ENCODE assay signal across 2 cellular contexts in the genomic region with DNA sequence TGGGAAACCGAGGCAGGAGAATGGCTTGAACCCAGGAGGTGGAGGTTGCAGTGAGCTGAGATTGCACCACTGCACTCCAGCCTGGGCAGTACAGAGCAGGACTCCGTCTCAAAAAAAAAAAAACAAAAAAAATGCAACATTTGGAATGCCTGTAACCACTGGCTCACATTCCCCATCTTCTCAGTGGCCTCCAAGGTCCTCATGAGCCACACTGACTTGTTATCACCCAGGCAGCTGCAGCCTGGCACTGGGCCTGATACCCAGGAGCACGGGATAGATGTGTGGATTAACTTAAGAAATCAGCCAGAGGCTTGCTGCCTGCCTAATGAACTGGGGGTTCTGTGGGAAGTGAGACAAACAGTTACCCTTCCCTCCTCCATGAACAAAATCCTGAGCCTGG.
TF ChIP-seq lines count a peak whose summit lies in the region.

No MANE protein-coding gene starts in this region.

TF ChIP-seq in SK-N-SH treated with all-trans-retinoic acid at 6 μM for 48 hours, 23 proteins besides CTCF, POLR2A, EP300 and RAD21 (continued from another document):
- TF ChIP-seq, protein P1, sequence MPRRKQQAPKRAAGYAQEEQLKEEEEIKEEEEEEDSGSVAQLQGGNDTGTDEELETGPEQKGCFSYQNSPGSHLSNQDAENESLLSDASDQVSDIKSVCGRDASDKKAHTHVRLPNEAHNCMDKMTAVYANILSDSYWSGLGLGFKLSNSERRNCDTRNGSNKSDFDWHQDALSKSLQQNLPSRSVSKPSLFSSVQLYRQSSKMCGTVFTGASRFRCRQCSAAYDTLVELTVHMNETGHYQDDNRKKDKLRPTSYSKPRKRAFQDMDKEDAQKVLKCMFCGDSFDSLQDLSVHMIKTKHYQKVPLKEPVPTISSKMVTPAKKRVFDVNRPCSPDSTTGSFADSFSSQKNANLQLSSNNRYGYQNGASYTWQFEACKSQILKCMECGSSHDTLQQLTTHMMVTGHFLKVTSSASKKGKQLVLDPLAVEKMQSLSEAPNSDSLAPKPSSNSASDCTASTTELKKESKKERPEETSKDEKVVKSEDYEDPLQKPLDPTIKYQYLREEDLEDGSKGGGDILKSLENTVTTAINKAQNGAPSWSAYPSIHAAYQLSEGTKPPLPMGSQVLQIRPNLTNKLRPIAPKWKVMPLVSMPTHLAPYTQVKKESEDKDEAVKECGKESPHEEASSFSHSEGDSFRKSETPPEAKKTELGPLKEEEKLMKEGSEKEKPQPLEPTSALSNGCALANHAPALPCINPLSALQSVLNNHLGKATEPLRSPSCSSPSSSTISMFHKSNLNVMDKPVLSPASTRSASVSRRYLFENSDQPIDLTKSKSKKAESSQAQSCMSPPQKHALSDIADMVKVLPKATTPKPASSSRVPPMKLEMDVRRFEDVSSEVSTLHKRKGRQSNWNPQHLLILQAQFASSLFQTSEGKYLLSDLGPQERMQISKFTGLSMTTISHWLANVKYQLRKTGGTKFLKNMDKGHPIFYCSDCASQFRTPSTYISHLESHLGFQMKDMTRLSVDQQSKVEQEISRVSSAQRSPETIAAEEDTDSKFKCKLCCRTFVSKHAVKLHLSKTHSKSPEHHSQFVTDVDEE (CRISPR knock-in tag; IDR thresholded peaks at IDR 0.05) = no peak
- TF ChIP-seq, protein P2, sequence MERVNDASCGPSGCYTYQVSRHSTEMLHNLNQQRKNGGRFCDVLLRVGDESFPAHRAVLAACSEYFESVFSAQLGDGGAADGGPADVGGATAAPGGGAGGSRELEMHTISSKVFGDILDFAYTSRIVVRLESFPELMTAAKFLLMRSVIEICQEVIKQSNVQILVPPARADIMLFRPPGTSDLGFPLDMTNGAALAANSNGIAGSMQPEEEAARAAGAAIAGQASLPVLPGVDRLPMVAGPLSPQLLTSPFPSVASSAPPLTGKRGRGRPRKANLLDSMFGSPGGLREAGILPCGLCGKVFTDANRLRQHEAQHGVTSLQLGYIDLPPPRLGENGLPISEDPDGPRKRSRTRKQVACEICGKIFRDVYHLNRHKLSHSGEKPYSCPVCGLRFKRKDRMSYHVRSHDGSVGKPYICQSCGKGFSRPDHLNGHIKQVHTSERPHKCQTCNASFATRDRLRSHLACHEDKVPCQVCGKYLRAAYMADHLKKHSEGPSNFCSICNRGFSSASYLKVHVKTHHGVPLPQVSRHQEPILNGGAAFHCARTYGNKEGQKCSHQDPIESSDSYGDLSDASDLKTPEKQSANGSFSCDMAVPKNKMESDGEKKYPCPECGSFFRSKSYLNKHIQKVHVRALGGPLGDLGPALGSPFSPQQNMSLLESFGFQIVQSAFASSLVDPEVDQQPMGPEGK (CRISPR knock-in tag; IDR thresholded peaks at IDR 0.05; ENCODE audit: borderline replicate concordance) = no peak
- no peak for TF ChIP-seq ESRRG (CRISPR knock-in tag; IDR thresholded peaks at IDR 0.05)
- TF ChIP-seq PPARA (CRISPR knock-in tag; IDR thresholded peaks at IDR 0.05; ENCODE audit: borderline replicate concordance) = no peak
- TF ChIP-seq ISL1 (CRISPR knock-in tag; IDR thresholded peaks at IDR 0.05) = no peak

TF ChIP-seq in SK-N-SH, 30 proteins besides CTCF, POLR2A, EP300 and RAD21 (continued from another document):
- TF ChIP-seq, protein P3, sequence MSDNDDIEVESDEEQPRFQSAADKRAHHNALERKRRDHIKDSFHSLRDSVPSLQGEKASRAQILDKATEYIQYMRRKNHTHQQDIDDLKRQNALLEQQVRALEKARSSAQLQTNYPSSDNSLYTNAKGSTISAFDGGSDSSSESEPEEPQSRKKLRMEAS (IDR thresholded peaks at IDR 0.05; ENCODE audit: low read depth) = no peak
- TF ChIP-seq GABPA (IDR thresholded peaks at IDR 0.05; ENCODE audit: low read depth) = no peak
- no peak for TF ChIP-seq RXRA (IDR thresholded peaks at IDR 0.05; ENCODE audit: borderline replicate concordance, low read depth)
- TF ChIP-seq, protein P4, sequence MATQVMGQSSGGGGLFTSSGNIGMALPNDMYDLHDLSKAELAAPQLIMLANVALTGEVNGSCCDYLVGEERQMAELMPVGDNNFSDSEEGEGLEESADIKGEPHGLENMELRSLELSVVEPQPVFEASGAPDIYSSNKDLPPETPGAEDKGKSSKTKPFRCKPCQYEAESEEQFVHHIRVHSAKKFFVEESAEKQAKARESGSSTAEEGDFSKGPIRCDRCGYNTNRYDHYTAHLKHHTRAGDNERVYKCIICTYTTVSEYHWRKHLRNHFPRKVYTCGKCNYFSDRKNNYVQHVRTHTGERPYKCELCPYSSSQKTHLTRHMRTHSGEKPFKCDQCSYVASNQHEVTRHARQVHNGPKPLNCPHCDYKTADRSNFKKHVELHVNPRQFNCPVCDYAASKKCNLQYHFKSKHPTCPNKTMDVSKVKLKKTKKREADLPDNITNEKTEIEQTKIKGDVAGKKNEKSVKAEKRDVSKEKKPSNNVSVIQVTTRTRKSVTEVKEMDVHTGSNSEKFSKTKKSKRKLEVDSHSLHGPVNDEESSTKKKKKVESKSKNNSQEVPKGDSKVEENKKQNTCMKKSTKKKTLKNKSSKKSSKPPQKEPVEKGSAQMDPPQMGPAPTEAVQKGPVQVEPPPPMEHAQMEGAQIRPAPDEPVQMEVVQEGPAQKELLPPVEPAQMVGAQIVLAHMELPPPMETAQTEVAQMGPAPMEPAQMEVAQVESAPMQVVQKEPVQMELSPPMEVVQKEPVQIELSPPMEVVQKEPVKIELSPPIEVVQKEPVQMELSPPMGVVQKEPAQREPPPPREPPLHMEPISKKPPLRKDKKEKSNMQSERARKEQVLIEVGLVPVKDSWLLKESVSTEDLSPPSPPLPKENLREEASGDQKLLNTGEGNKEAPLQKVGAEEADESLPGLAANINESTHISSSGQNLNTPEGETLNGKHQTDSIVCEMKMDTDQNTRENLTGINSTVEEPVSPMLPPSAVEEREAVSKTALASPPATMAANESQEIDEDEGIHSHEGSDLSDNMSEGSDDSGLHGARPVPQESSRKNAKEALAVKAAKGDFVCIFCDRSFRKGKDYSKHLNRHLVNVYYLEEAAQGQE (IDR thresholded peaks at IDR 0.05; ENCODE audit: low read depth, low read length) = no peak
- TF ChIP-seq MXI1 (IDR thresholded peaks at IDR 0.05; ENCODE audit: low read depth, low read length) = no peak
- no peak for TF ChIP-seq MEF2A (IDR thresholded peaks at IDR 0.05; ENCODE audit: borderline replicate concordance, low read depth)
- TF ChIP-seq, protein P5, sequence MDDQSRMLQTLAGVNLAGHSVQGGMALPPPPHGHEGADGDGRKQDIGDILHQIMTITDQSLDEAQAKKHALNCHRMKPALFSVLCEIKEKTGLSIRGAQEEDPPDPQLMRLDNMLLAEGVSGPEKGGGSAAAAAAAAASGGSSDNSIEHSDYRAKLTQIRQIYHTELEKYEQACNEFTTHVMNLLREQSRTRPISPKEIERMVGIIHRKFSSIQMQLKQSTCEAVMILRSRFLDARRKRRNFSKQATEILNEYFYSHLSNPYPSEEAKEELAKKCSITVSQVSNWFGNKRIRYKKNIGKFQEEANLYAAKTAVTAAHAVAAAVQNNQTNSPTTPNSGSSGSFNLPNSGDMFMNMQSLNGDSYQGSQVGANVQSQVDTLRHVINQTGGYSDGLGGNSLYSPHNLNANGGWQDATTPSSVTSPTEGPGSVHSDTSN (IDR thresholded peaks at IDR 0.05) = no peak
- TF ChIP-seq NRF1 (IDR thresholded peaks at IDR 0.05; ENCODE audit: low read depth, low read length) = no peak
- no peak for TF ChIP-seq RFX5 (IDR thresholded peaks at IDR 0.05; ENCODE audit: low read length)
- TF ChIP-seq FOSL2 (IDR thresholded peaks at IDR 0.05; ENCODE audit: borderline replicate concordance, low read depth) = no peak
TF ChIP-seq in SK-N-SH: peak in this region for 0.
